9 cellular contexts compared by ENCODE assay signal in genomic region chr2:9738062-9738717, GRCh38.
DNase-seq lines count a peak whose midpoint lies in the region; ATAC-seq, FAIRE-seq and TF ChIP-seq lines count a peak whose summit lies in the region.
"Had no signal": no experiment of that assay in that cellular context is flagged by ENCODE, and none has a peak within 500 bp of the region (broad histone marks: within the 10 kb centered on the region; RNA-seq: fewer than 3 reads in every experiment).

No MANE protein-coding gene starts in this region.

- POLR2A ChIA-PET in GM12878 (lab: Charles Lee) = interaction anchor here (0.7 kb wide), 1 partner anchor 150 kb away, joined by 5 read pairs; no protein-coding TSS in a partner anchor

- no TSS peak for BruUV-seq in GM12878 (replicated peaks; lab: Mats Ljungman, UMichigan)

- TF ChIP-seq RAD21 in GM12878 (IDR thresholded peaks at IDR 0.05; ENCODE audit: insufficient read depth, low read depth, low read length) = no peak

- ATAC-seq in GM18511 (IDR thresholded peaks at IDR 0.05; ENCODE audit: unreplicated experiment) (peak; percentile 30), GM12878 (no peak; the same call in 1 of the 3 replicates), esophagus mucosa (no peak)
- ATAC-seq in activated CD4-positive, CD25-positive, alpha-beta regulatory T cell treated with anti-CD3 and anti-CD28 coated beads, Interleukin-2, amount 50 U/mL, for 24 hours = no peak

- TF ChIP-seq CTCF in GM12878 (IDR thresholded peaks at IDR 0.05 in 2 of 3, conservative IDR thresholded peaks at IDR 0.05 in 1 of 3; ENCODE audit: control insufficient read depth in 2 of 3, extremely low read depth in 1 of 3, insufficient read depth in 1 of 3, low read depth in 3 of 3, low read length in 3 of 3) = no peak
- TF ChIP-seq CTCF in nephron (IDR thresholded peaks at IDR 0.05; ENCODE audit: unreplicated experiment in 3 of 3) = no peak

- no peaks in the 10 kb centered on the region for H3K79me2 ChIP-seq in GM12878 (ENCODE audit: control insufficient read depth, insufficient read depth, low read length)

- RAD21 ChIA-PET in GM12878 (lab: Charles Lee; ENCODE audit: unreplicated experiment) = interaction anchor here (1.5 kb wide), 1 partner anchor 283 kb away, joined by 4 read pairs; no protein-coding TSS in a partner anchor

- peak overlapping the region in 8 of 11 experiments; percentile 29 to 76 (median 68); a peak in 15 of 22 replicates for H3K27ac ChIP-seq in BLaER1 treated with 17β-estradiol and CSF1 and Interleukin-3, amounts not matched to agents 10 nM and 100 nM
- H3K27ac ChIP-seq in GM12878 (ENCODE audit: control insufficient read depth, insufficient read depth) = no peak overlapping the region

- TF ChIP-seq EP300 in GM12878 (IDR thresholded peaks at IDR 0.05; ENCODE audit: borderline replicate concordance in 1 of 2, control insufficient read depth in 1 of 2, low read depth in 2 of 2, low read length in 2 of 2) = no peak

- WGBS in GM12878 (ENCODE audit: insufficient coverage, insufficient replicate concordance, low lambda C conversion rate, missing lambda C conversion rate) = 19% methylated on average over 9 of the region's 9 CpGs

- no peak for TF ChIP-seq POLR2A in GM12878 (IDR thresholded peaks at IDR 0.05; ENCODE audit: low read depth, low read length)

- H3K4me1 Mint-ChIP-seq in nephron = peaks cover 24% of the 10 kb centered on the region

- H3K36me3 Mint-ChIP-seq in nephron (ENCODE audit: low read depth) = no peaks in the 10 kb centered on the region

- no peaks in the 10 kb centered on the region for H4K20me1 ChIP-seq in BLaER1 treated with 17β-estradiol and CSF1 and Interleukin-3, amounts not matched to agents 10 nM and 100 nM
- no peaks in the 10 kb centered on the region for H4K20me1 ChIP-seq in GM12878 (ENCODE audit: control insufficient read depth, insufficient read depth)

- H3K27ac Mint-ChIP-seq in nephron = peak overlapping the region in 2 of 3 experiments; percentile 8 to 15

- CTCF ChIA-PET in GM12878 (lab: Yijun Ruan, JAX) = no interaction called here

- H3K27me3 Mint-ChIP-seq in nephron (ENCODE audit: low read depth) = peaks cover 9% of the 10 kb centered on the region

- peak overlapping the region; percentile 67 to 80 (median 73) for H3K4me2 ChIP-seq in BLaER1 treated with 17β-estradiol and CSF1 and Interleukin-3, amounts not matched to agents 10 nM and 100 nM
- H3K4me2 ChIP-seq in GM12878 (ENCODE audit: control insufficient read depth, insufficient read depth) = no peak overlapping the region

- intact Hi-C loops in GM12878 (cut with micrococcal nuclease; ENCODE audit: unreplicated experiment) = loop anchor here (5.0 kb wide), 1 partner anchor 46 kb away; no protein-coding TSS in a partner anchor

- peak overlapping the region; percentile 37 for H2AFZ ChIP-seq in GM12878 (ENCODE audit: control insufficient read depth, low read depth, low read length)

- no peaks in the 10 kb centered on the region for H3K36me3 ChIP-seq in BLaER1 treated with 17β-estradiol and CSF1 and Interleukin-3, amounts not matched to agents 10 nM and 100 nM
- H3K36me3 ChIP-seq in GM12878 (ENCODE audit: control insufficient read depth in 2 of 2, insufficient read depth in 2 of 2, low read length in 1 of 2) = no peaks in the 10 kb centered on the region

- no peak for DNase-seq in GM12878 (ENCODE audit: low read depth, low spot score)
- DNase-seq in NCI-H1105 (lab: John Stamatoyannopoulos, UW) = no peak
- DNase-seq: COR-L47, NCI-H446 treated with DMSO at 0.1 percent for 48 hours had no signal

- no peaks in the 10 kb centered on the region for H3K27me3 ChIP-seq in BLaER1 treated with 17β-estradiol and CSF1 and Interleukin-3, amounts not matched to agents 10 nM and 100 nM
- no peaks in the 10 kb centered on the region for H3K27me3 ChIP-seq in GM12878 (replicated peaks in 1 of 2; ENCODE audit: control insufficient read depth in 2 of 2, insufficient read depth in 2 of 2, low read length in 1 of 2)

- FAIRE-seq in GM12878 (lab: Jason Lieb, UNC) = peak; percentile 76

- peak overlapping the region in 8 of 11 experiments; percentile 37 to 65 (median 59); a peak in 10 of 22 replicates for H3K9ac ChIP-seq in BLaER1 treated with 17β-estradiol and CSF1 and Interleukin-3, amounts not matched to agents 10 nM and 100 nM
- no peak overlapping the region for H3K9ac ChIP-seq in GM12878 (ENCODE audit: control insufficient read depth, insufficient read depth, low read length)

- H3K4me3 Mint-ChIP-seq in nephron = no peak overlapping the region

- SMC1A ChIA-PET in GM12878 (lab: Charles Lee; ENCODE audit: uncharacterized antibody, unreplicated experiment) = interaction anchor here (1.1 to 1.6 kb wide), 6 partner anchors 9 to 308 kb away, joined by 3 to 4 read pairs (median 4); no protein-coding TSS in a partner anchor

- peaks cover 27% of the 10 kb centered on the region for H3K9me3 Mint-ChIP-seq in nephron

- H3K4me1 ChIP-seq in BLaER1 treated with 17β-estradiol and CSF1 and Interleukin-3, amounts not matched to agents 10 nM and 100 nM = peaks cover 18 to 29% (median 19%) of the 10 kb centered on the region in 10 experiments
- peaks cover 7% of the 10 kb centered on the region for H3K4me1 ChIP-seq in GM12878 (ENCODE audit: control insufficient read depth, insufficient read depth, low read length)

- H3K4me3 ChIP-seq in BLaER1 treated with 17β-estradiol and CSF1 and Interleukin-3, amounts not matched to agents 10 nM and 100 nM = peak overlapping the region in 1 of 10 experiments; percentile 4; a peak in 1 of 20 replicates
- no peak overlapping the region for H3K4me3 ChIP-seq in GM12878

- peaks cover 19 to 36% (median 27%) of the 10 kb centered on the region in 11 experiments for H3K9me3 ChIP-seq in BLaER1 treated with 17β-estradiol and CSF1 and Interleukin-3, amounts not matched to agents 10 nM and 100 nM (replicated peaks in 1 of 11)
- no peaks in the 10 kb centered on the region; the same call in 2 of the 3 replicates for H3K9me3 ChIP-seq in GM12878 (replicated peaks; ENCODE audit: control insufficient read depth, insufficient read depth, low read length)

- in situ Hi-C loops in GM12878 (cut with MboI) = no loop called here

TF ChIP-seq in GM12878, 131 proteins besides CTCF, POLR2A, EP300 and RAD21:
- peak; percentile 1 for TF ChIP-seq SP1 (IDR thresholded peaks at IDR 0.05; ENCODE audit: low read depth, low read length)
- peak; percentile 80 for TF ChIP-seq ZBED1 (IDR thresholded peaks at IDR 0.05; ENCODE audit: borderline replicate concordance)
- 0 out of 2 replicates have a peak, but pooled peaks have one; percentile 42 for TF ChIP-seq NFIC (IDR thresholded peaks at IDR 0.05; ENCODE audit: low read depth, low read length)
- peak; percentile 53; the same call in 1 of the 2 replicates for TF ChIP-seq SPI1 (IDR thresholded peaks at IDR 0.05; ENCODE audit: borderline replicate concordance, insufficient read depth, low read depth, low read length)
- TF ChIP-seq SRF (IDR thresholded peaks at IDR 0.05; ENCODE audit: low read depth in 2 of 2, low read length in 2 of 2) = no peak
- peak; percentile 35; the same call in 1 of the 2 replicates for TF ChIP-seq YY1 (IDR thresholded peaks at IDR 0.05; ENCODE audit: low read depth, low read length)
- peak; percentile 30; the same call in 1 of the 2 replicates for TF ChIP-seq ZNF217 (IDR thresholded peaks at IDR 0.05)
- TF ChIP-seq SMARCA5 (IDR thresholded peaks at IDR 0.05) = 0 out of 2 replicates have a peak, but pooled peaks have one; percentile 47
- no peak for TF ChIP-seq ZNF24 (IDR thresholded peaks at IDR 0.05)
